1 cellular context compared by ENCODE assay signal in the genomic region with DNA sequence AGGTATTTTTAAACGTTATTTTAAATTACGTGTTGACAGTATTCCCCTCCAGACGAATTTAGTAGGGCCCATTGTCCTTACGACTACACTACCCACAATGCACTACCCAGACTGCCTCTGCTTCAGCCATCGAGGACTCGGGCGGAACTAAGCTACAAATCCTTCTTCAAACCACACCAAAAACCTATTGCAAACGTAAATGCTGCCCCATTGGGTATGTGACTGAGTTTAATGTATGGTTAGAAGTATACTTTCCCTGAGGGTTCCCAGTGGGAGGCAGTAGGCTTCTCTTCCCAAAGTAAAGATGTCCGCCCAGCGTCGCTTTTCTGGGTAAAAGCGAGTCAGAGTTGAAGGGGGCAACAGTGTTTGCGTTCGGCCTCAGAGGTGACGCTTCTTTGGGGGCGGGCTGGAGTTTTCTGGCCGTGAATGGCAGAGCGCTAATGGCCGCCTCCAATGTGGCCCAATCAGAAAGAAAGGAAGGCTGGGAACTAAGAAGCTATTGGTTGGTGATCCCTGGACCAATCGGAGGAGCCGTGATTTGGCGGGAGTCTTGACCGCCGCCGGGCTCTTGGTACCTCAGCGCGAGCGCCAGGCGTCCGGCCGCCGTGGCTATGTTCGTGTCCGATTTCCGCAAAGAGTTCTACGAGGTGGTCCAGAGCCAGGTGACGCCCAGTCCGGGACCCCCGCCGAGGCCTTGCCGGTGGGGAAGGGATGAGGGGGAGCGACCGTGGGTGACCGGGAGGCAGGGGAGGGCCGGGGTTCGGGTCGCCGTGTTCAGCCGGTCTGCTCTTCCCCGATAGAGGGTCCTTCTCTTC.
A peak's percentile ranks its signal among the peaks of the same experiment; 100 is the strongest.
TF ChIP-seq lines count a peak whose summit lies in the region.

TSS of gene CDC45 (plus strand) at position 563 of the 815 bp plus-strand sequence. CDS start at position 612, 49 bp downstream.

TF ChIP-seq in K562, 482 proteins besides CTCF, POLR2A, EP300 and RAD21 (continued from another document and continues in another):
- no peak for TF ChIP-seq ETV6 (IDR thresholded peaks at IDR 0.05; ENCODE audit: borderline replicate concordance in 1 of 2, low read depth in 2 of 2, low read length in 1 of 2)
- no peak for TF ChIP-seq ETV6 (CRISPR knock-in tag; IDR thresholded peaks at IDR 0.05; ENCODE audit: borderline replicate concordance)
- TF ChIP-seq ZNF431 (CRISPR knock-in tag; IDR thresholded peaks at IDR 0.05), result no peak
- peak; percentile 92; the same call in 1 of the 2 replicates for TF ChIP-seq CAMTA2 (CRISPR knock-in tag; conservative IDR thresholded peaks at IDR 0.05)
- TF ChIP-seq ZNF695 (CRISPR knock-in tag; IDR thresholded peaks at IDR 0.05), result peak; percentile 91
- no peak for TF ChIP-seq ZBTB5 (IDR thresholded peaks at IDR 0.05)
- TF ChIP-seq TAL1 (IDR thresholded peaks at IDR 0.05), result no peak
- TF ChIP-seq ZBTB26 (CRISPR knock-in tag; IDR thresholded peaks at IDR 0.05), result peak; percentile 98
- TF ChIP-seq PTRF (tag; IDR thresholded peaks at IDR 0.05), result peak; percentile 79; the same call in 1 of the 2 replicates
- peak; percentile 75 for TF ChIP-seq ZNF324 (CRISPR knock-in tag; IDR thresholded peaks at IDR 0.05)
- no peak for TF ChIP-seq YBX1 (IDR thresholded peaks at IDR 0.05)
- no peak for TF ChIP-seq ATF3 (IDR thresholded peaks at IDR 0.05)
- TF ChIP-seq ATF3 (CRISPR knock-in tag; conservative IDR thresholded peaks at IDR 0.05), result peak; percentile 93
- TF ChIP-seq, protein P1, sequence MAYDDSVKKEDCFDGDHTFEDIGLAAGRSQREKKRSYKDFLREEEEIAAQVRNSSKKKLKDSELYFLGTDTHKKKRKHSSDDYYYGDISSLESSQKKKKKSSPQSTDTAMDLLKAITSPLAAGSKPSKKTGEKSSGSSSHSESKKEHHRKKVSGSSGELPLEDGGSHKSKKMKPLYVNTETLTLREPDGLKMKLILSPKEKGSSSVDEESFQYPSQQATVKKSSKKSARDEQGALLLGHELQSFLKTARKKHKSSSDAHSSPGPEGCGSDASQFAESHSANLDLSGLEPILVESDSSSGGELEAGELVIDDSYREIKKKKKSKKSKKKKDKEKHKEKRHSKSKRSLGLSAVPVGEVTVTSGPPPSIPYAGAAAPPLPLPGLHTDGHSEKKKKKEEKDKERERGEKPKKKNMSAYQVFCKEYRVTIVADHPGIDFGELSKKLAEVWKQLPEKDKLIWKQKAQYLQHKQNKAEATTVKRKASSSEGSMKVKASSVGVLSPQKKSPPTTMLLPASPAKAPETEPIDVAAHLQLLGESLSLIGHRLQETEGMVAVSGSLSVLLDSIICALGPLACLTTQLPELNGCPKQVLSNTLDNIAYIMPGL (CRISPR knock-in tag; IDR thresholded peaks at IDR 0.05), result peak; percentile 98; the same call in 1 of the 2 replicates
- TF ChIP-seq SETDB1 (IDR thresholded peaks at IDR 0.05; ENCODE audit: low read length), result peak; percentile 71
- peak; percentile 86 for TF ChIP-seq RBM22 (IDR thresholded peaks at IDR 0.05; ENCODE audit: low read depth, low read length, poor library complexity, severe bottlenecking)
- TF ChIP-seq, protein P2, sequence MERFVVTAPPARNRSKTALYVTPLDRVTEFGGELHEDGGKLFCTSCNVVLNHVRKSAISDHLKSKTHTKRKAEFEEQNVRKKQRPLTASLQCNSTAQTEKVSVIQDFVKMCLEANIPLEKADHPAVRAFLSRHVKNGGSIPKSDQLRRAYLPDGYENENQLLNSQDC (CRISPR knock-in tag; IDR thresholded peaks at IDR 0.05), result peak; percentile 0; the same call in 1 of the 2 replicates
- TF ChIP-seq ZNF316 (IDR thresholded peaks at IDR 0.05), result no peak
- peak; percentile 88 for TF ChIP-seq ZNF134 (CRISPR knock-in tag; conservative IDR thresholded peaks at IDR 0.05)
- peak; percentile 90; the same call in 1 of the 2 replicates for TF ChIP-seq CLOCK (CRISPR knock-in tag; IDR thresholded peaks at IDR 0.05; ENCODE audit: borderline replicate concordance)
- TF ChIP-seq YY1 (IDR thresholded peaks at IDR 0.05; ENCODE audit: borderline replicate concordance in 1 of 3, control insufficient read depth in 1 of 3, extremely low read depth in 1 of 3, insufficient read depth in 3 of 3, insufficient read length in 1 of 3, insufficient replicate concordance in 2 of 3, low read depth in 1 of 3, low read length in 2 of 3), result peak in 1 of 3 experiments; percentile 99
- no peak for TF ChIP-seq NELFE (IDR thresholded peaks at IDR 0.05; ENCODE audit: insufficient read depth, insufficient read length)
- no peak for TF ChIP-seq PCBP2 (IDR thresholded peaks at IDR 0.05; ENCODE audit: low read depth, low read length, poor library complexity, severe bottlenecking)
- TF ChIP-seq, protein P3, sequence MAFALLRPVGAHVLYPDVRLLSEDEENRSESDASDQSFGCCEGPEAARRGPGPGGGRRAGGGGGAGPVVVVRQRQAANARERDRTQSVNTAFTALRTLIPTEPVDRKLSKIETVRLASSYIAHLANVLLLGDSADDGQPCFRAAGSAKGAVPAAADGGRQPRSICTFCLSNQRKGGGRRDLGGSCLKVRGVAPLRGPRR (CRISPR knock-in tag; IDR thresholded peaks at IDR 0.05), result peak; percentile 92; the same call in 1 of the 2 replicates
- TF ChIP-seq BCL6 (CRISPR knock-in tag; IDR thresholded peaks at IDR 0.05), result peak; percentile 95
- TF ChIP-seq HSF4 (CRISPR knock-in tag; IDR thresholded peaks at IDR 0.05; ENCODE audit: borderline replicate concordance), result no peak
- no peak for TF ChIP-seq E2F5 (CRISPR knock-in tag; IDR thresholded peaks at IDR 0.05)
- no peak for TF ChIP-seq PPARD (CRISPR knock-in tag; IDR thresholded peaks at IDR 0.05)
- no peak for TF ChIP-seq ZNF407 (IDR thresholded peaks at IDR 0.05; ENCODE audit: low read depth)
- TF ChIP-seq ZSCAN29 (IDR thresholded peaks at IDR 0.05), result no peak
- TF ChIP-seq U2AF1 (optimal IDR thresholded peaks at IDR 0.05; ENCODE audit: low read depth, low read length), result no peak
- peak; percentile 93 for TF ChIP-seq ZBTB17 (CRISPR knock-in tag; IDR thresholded peaks at IDR 0.05)
- TF ChIP-seq ZNF76 (CRISPR knock-in tag; IDR thresholded peaks at IDR 0.05; ENCODE audit: borderline replicate concordance), result peak; percentile 97; the same call in 1 of the 2 replicates
- TF ChIP-seq, protein P4, sequence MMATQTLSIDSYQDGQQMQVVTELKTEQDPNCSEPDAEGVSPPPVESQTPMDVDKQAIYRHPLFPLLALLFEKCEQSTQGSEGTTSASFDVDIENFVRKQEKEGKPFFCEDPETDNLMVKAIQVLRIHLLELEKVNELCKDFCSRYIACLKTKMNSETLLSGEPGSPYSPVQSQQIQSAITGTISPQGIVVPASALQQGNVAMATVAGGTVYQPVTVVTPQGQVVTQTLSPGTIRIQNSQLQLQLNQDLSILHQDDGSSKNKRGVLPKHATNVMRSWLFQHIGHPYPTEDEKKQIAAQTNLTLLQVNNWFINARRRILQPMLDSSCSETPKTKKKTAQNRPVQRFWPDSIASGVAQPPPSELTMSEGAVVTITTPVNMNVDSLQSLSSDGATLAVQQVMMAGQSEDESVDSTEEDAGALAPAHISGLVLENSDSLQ (IDR thresholded peaks at IDR 0.05), result no peak
- no peak for TF ChIP-seq HNRNPUL1 (IDR thresholded peaks at IDR 0.05; ENCODE audit: low read length)
- no peak for TF ChIP-seq HLTF (IDR thresholded peaks at IDR 0.05)
